15 cellular contexts compared by ENCODE assay signal in the genomic region with DNA sequence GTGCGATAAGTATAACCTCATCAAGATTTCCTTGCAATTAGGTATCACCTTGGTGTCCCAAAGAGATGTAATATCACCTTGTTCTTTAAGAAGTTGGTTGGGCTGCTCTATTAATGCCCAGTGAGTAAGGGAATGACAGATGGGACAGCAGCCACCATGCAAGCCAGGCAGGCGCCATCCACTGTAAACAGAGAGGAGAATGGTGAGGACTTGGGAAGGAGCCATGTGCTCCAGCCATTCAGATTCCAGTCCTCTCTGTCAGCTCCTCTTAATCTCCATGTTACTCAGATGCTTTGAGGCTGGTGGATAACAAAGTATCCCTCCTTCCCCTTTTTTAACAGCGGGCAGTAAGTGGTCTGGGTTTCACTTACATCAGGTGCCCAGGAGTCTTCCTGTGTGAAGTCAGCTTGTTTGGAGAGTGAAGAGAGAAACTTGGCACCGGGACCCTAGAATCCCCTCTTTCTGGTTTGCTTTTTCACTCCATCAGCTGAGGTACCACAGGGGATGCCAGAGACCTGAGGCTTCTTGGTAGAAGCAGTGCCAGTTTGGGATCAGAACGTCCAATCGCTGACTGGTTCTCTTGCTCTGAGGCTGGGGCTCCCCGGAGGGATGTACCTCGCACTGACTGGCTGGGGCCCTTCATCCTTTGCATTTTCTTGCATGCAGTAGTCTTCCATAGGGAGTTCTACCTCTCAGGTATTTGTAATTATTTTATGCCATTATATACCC. TPM values are rescaled to one million over a fixed set of nuclear protein-coding genes. Genes with fewer than 3 reads are reported as not detected.
DNase-seq lines count a peak whose midpoint lies in the region; TF ChIP-seq lines count a peak whose summit lies in the region.
"Had no signal": no experiment of that assay in that cellular context is flagged by ENCODE, and none has a peak within 500 bp of the region (broad histone marks: within the 10 kb centered on the region; RNA-seq: fewer than 3 reads in every experiment).

No MANE protein-coding gene starts in this region.

- peaks cover 5% of the 10 kb centered on the region for H3K27me3 Mint-ChIP-seq in glutamatergic neuron (ENCODE audit: unreplicated experiment)
- H3K27me3 Mint-ChIP-seq in immature natural killer cell (ENCODE audit: low read depth in 3 of 3): peaks cover 0 to 2% (median 1%) of the 10 kb centered on the region in 3 donors

- TF ChIP-seq POLR2A in stomach (IDR thresholded peaks at IDR 0.05): no peak
- no peak for TF ChIP-seq POLR2A in breast epithelium (IDR thresholded peaks at IDR 0.05)

- intact Hi-C loops in stomach (cut with DNase I; ENCODE audit: low total_unique reads): no loop called here
- intact Hi-C loops in breast epithelium (cut with DNase I; ENCODE audit: low total_unique reads): no loop called here

- no peak overlapping the region for H3K4me3 ChIP-seq in MG63
- no peak overlapping the region for H3K4me3 ChIP-seq in stomach
- no peak overlapping the region for H3K4me3 ChIP-seq in breast epithelium
- H3K4me3 ChIP-seq: BLaER1, skin epidermis, thyroid gland had no signal

- H3K9me3 Mint-ChIP-seq in glutamatergic neuron (ENCODE audit: unreplicated experiment) (peaks cover 11% of the 10 kb centered on the region), immature natural killer cell (no peaks in the 10 kb centered on the region)

- H3K27ac ChIP-seq in angular gyrus (ENCODE audit: low read depth, low read length) (peak overlapping the region; percentile 51), stomach (no peak overlapping the region), breast epithelium (no peak overlapping the region)
- H3K27ac ChIP-seq: BLaER1, skin epidermis, thyroid gland had no signal

- H3K9me3 ChIP-seq in MG63: no peaks in the 10 kb centered on the region
- no peaks in the 10 kb centered on the region for H3K9me3 ChIP-seq in stomach
- no peaks in the 10 kb centered on the region for H3K9me3 ChIP-seq in breast epithelium
- H3K9me3 ChIP-seq: BLaER1, thyroid gland had no signal

- H3K4me3 Mint-ChIP-seq in glutamatergic neuron (ENCODE audit: unreplicated experiment) (no peak overlapping the region), immature natural killer cell (no peak overlapping the region)

- TF ChIP-seq CTCF in glutamatergic neuron (IDR thresholded peaks at IDR 0.05; ENCODE audit: partially characterized antibody, unreplicated experiment): no peak
- no peak for TF ChIP-seq CTCF in stomach (IDR thresholded peaks at IDR 0.05)
- TF ChIP-seq CTCF in breast epithelium (IDR thresholded peaks at IDR 0.05): no peak

- H3K27me3 ChIP-seq in MG63 (no peaks in the 10 kb centered on the region), stomach (no peaks in the 10 kb centered on the region), breast epithelium (no peaks in the 10 kb centered on the region)
- H3K27me3 ChIP-seq: BLaER1, thyroid gland had no signal

- no peaks in the 10 kb centered on the region; the same call in 1 of the 2 replicates for H3K36me3 ChIP-seq in MG63
- H3K36me3 ChIP-seq in stomach: no peaks in the 10 kb centered on the region
- no peaks in the 10 kb centered on the region for H3K36me3 ChIP-seq in breast epithelium
- H3K36me3 ChIP-seq: BLaER1, thyroid gland had no signal

- H3K36me3 Mint-ChIP-seq in glutamatergic neuron (ENCODE audit: unreplicated experiment): no peaks in the 10 kb centered on the region
- peaks cover 0 to 10% (median 0%) of the 10 kb centered on the region in 3 donors for H3K36me3 Mint-ChIP-seq in immature natural killer cell

- DNase-seq in MG63 (peak; percentile 88), glutamatergic neuron (no peak), putamen (ENCODE audit: low spot score) (peak; percentile 58), immature natural killer cell (no peak), AG20443 (ENCODE audit: low spot score) (no peak), stomach (no peak), breast epithelium (ENCODE audit: low spot score in 2 of 2) (no peak)
- DNase-seq: activated effector memory CD4-positive, alpha-beta T cell treated with Interleukin-2 at 50 U/mL for 16 hours; DMS153; NCI-H2081; stimulated activated CD4-positive, alpha-beta T cell treated with anti-CD3 and anti-CD28 coated beads, Interleukin-4, amount 100 ng/mL, for 4 hours; thyroid gland had no signal

- H3K27ac Mint-ChIP-seq in glutamatergic neuron (ENCODE audit: unreplicated experiment) (peak overlapping the region; percentile 81), immature natural killer cell (peak overlapping the region in 1 of 6 donors; percentile 40)

- TF ChIP-seq EP300 in stomach (IDR thresholded peaks at IDR 0.05): no peak

- H3K4me1 Mint-ChIP-seq in glutamatergic neuron (ENCODE audit: low read depth, unreplicated experiment) (peaks cover 74% of the 10 kb centered on the region), immature natural killer cell (peaks cover 53 to 67% of the 10 kb centered on the region in 2 donors)

- WGBS in stomach, 5 donors: 66 to 87% (median 83%) methylated on average over 8 of the region's 8 CpGs

- H3K4me1 ChIP-seq in stomach: peaks cover 8 to 58% (median 15%) of the 10 kb centered on the region in 4 donors
- peaks cover 0 to 6% of the 10 kb centered on the region in 2 donors for H3K4me1 ChIP-seq in breast epithelium

RNA-seq across cellular contexts. Expression of gene SLCO3A1, which starts 29.5 kb away (rescaled TPM):
- total RNA-seq in MG63 (2014; rRNA removed; shearing (Covaris generic); ENCODE audit: low replicate concordance): 17.0 and 37.4 TPM in 2 replicates
- total RNA-seq in glutamatergic neuron (ENCODE audit: unreplicated experiment) (27.9 TPM), stomach (10 to 100 TPM in 3 of 5 donors, 1 to 10 TPM in 2; 4.6 to 38.8 (median 12.6) TPM), breast epithelium (10 to 100 TPM in 2 of 3 donors, 1 to 10 TPM in 1; 8.5 to 14.1 (median 13.6) TPM)
- polyA plus RNA-seq in immature natural killer cell (10 to 100 TPM; 17.0 to 41.3 (median 30.2) TPM), stomach (10 to 100 TPM in 1 of 3 donors, 1 to 10 TPM in 2; 2.4 to 10.7 (median 3.8) TPM)

Comparison
In these comparisons a context has a peak if more than half of its experiments do, and no peak if none do; other contexts are left out.
1. DNase-seq: peak in MG63 (single experiment) and putamen (single experiment); none in glutamatergic neuron (single experiment), immature natural killer cell (0 of 3), AG20443 (single experiment), stomach (single experiment) and breast epithelium (0 of 2).